In the genomic region with DNA sequence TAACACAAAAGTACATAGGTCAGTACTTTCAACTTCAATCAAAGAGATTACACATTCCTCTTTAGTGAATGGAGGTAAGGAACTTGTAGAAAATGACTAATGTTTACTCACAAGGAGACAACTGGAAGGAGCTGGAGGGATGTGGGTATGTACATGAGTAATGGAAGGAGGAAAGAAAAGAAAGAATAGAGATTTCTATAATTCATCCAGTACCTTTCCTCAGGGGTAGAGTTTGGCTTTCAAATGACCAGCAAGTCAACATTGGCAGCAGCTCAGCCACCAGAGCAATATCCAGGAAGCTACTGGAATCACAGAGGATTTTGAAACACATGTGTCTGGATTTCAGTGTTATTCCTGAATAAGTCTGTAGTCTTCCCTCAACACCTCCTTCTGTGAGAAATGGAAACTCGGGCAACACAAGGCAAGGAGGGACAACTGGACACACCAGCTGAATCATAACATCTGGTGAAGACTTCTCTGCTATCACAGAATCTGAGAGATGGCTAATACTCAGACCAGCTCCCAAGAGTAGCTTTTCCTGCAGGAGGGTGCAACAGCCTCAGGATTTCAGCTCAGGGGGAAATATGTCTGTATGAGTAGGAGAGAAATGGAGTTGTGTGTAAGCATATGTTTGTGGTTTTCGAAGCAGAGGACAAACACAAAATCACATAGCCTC, we compare ENCODE assay signal across 11 cellular contexts.
DNase-seq lines count a peak whose midpoint lies in the region; ATAC-seq and TF ChIP-seq lines count a peak whose summit lies in the region.
"Had no signal": no experiment of that assay in that cellular context is flagged by ENCODE, and none has a peak within 500 bp of the region (broad histone marks: within the 10 kb centered on the region; RNA-seq: fewer than 3 reads in every experiment).

No MANE protein-coding gene starts in this region.

- H3K4me2 ChIP-seq in HCT116 (ENCODE audit: low read length) (peak overlapping the region; percentile 47), smooth muscle cell (peak overlapping the region; percentile 14)

- no peak overlapping the region for H3K4me3 ChIP-seq in HCT116 (replicated peaks in 1 of 2; ENCODE audit: low read depth in 1 of 2, low read length in 2 of 2)
- H3K4me3 ChIP-seq in gastroesophageal sphincter, result no peak overlapping the region
- no peak overlapping the region for H3K4me3 ChIP-seq in smooth muscle cell
- no peak overlapping the region for H3K4me3 ChIP-seq in ovary

- RAD21 ChIA-PET in HCT116 (lab: Charles Lee; ENCODE audit: low non-redundant PET in 1 of 2, low total read pairs in 2 of 2, uncharacterized antibody in 2 of 2, unreplicated experiment in 2 of 2), result no interaction called here

- ATAC-seq in HCT116, result peak; percentile 49; the same call in 1 of the 2 replicates
- peak; percentile 37 for ATAC-seq in gastroesophageal sphincter
- ATAC-seq in GM21737 (IDR thresholded peaks at IDR 0.05; ENCODE audit: unreplicated experiment), result no peak

- no peak overlapping the region for H3K27ac ChIP-seq in HCT116 (ENCODE audit: low read depth, low read length)
- peak overlapping the region in 1 of 4 donors; percentile 34 for H3K27ac ChIP-seq in gastroesophageal sphincter
- peak overlapping the region; percentile 95 for H3K27ac ChIP-seq in smooth muscle cell (ENCODE audit: low read depth)
- H3K27ac ChIP-seq in ovary, result no peak overlapping the region

- H3K9me3 ChIP-seq in HCT116 (ENCODE audit: control insufficient read depth in 1 of 2, insufficient read depth in 1 of 2, low read depth in 1 of 2, low read length in 2 of 2) (no peaks in the 10 kb centered on the region), gastroesophageal sphincter (no peaks in the 10 kb centered on the region), smooth muscle cell (replicated peaks; ENCODE audit: low read depth) (no peaks in the 10 kb centered on the region), ovary (no peaks in the 10 kb centered on the region)

- WGBS in gastroesophageal sphincter (ENCODE audit: low coverage in 1 of 2), 2 donors, result 33 to 67% methylated on average over 1 to 2 of the region's 2 CpGs
- whole genome bisulfite sequencing in smooth muscle cell (ENCODE audit: low lambda C conversion rate), result 53% methylated on average over 2 of the region's 2 CpGs
- 72 to 81% (median 72%) methylated on average over 2 of the region's 2 CpGs for WGBS in ovary, 3 donors

- H3F3A ChIP-seq in smooth muscle cell (ENCODE audit: low read depth), result peaks cover 13% of the 10 kb centered on the region

- 0 out of 2 replicates have a peak overlapping the region, but pooled peaks have one; percentile 2 for H3K9ac ChIP-seq in HCT116 (ENCODE audit: low read length)
- H3K9ac ChIP-seq in smooth muscle cell (ENCODE audit: low read depth), result peak overlapping the region; percentile 53

- H3K4me1 ChIP-seq in HCT116 (ENCODE audit: control insufficient read depth in 1 of 2, insufficient read depth in 2 of 2, low read length in 2 of 2), result peaks cover 0 to 20% of the 10 kb centered on the region in 2 experiments; a peak in 1 of 4 replicates
- H3K4me1 ChIP-seq in gastroesophageal sphincter, result peaks cover 0 to 18% (median 0%) of the 10 kb centered on the region in 3 donors
- peaks cover 11% of the 10 kb centered on the region for H3K4me1 ChIP-seq in smooth muscle cell (ENCODE audit: low read depth)
- H3K4me1 ChIP-seq in ovary (ENCODE audit: insufficient read depth), result no peaks in the 10 kb centered on the region

- CTCF ChIA-PET in HCT116 (lab: Charles Lee), result no interaction called here

- no peaks in the 10 kb centered on the region for H4K20me1 ChIP-seq in HCT116 (ENCODE audit: insufficient read depth)
- no peaks in the 10 kb centered on the region for H4K20me1 ChIP-seq in smooth muscle cell (ENCODE audit: low read depth)

- POLR2A ChIA-PET in HCT116 (lab: Charles Lee), result no interaction called here

- no peak for DNase-seq in HCT116 (ENCODE audit: low read depth, low spot score)
- peak; percentile 63 for DNase-seq in amniotic epithelial cell (ENCODE audit: low read depth)
- DNase-seq in smooth muscle cell (lab: John Stamatoyannopoulos, UW; ENCODE audit: unreplicated experiment), result no peak
- no peak for DNase-seq in effector CD4-positive, alpha-beta T cell
- DNase-seq in ovary, result no peak
- DNase-seq: DMS153, NCI-H1417 treated with DMSO at 0.1 percent for 48 hours, NCI-H526, SIG-M5 had no signal

- no peak for TF ChIP-seq CTCF in HCT116 (IDR thresholded peaks at IDR 0.05 in 2 of 3, conservative IDR thresholded peaks at IDR 0.05 in 1 of 3; ENCODE audit: borderline replicate concordance in 1 of 3, insufficient read depth in 1 of 3, low read depth in 2 of 3, low read length in 2 of 3)
- no peak for TF ChIP-seq CTCF in gastroesophageal sphincter (IDR thresholded peaks at IDR 0.05)
- no peak for TF ChIP-seq CTCF in smooth muscle cell (IDR thresholded peaks at IDR 0.05; ENCODE audit: borderline replicate concordance, insufficient read depth, poor library complexity, severe bottlenecking)
- no peak for TF ChIP-seq CTCF in ovary (IDR thresholded peaks at IDR 0.05)

- H2AFZ ChIP-seq in HCT116 (ENCODE audit: low read depth, low read length, poor library complexity, severe bottlenecking) (no peak overlapping the region), smooth muscle cell (ENCODE audit: low read depth) (no peak overlapping the region)

- H3K27me3 ChIP-seq in HCT116 (ENCODE audit: insufficient read depth, low read length), result no peaks in the 10 kb centered on the region
- H3K27me3 ChIP-seq in gastroesophageal sphincter, result no peaks in the 10 kb centered on the region
- no peaks in the 10 kb centered on the region for H3K27me3 ChIP-seq in smooth muscle cell (ENCODE audit: low read depth)
- no peaks in the 10 kb centered on the region for H3K27me3 ChIP-seq in ovary

- no peaks in the 10 kb centered on the region for H3K9me2 ChIP-seq in HCT116 (ENCODE audit: insufficient read depth)

- no peak for TF ChIP-seq RAD21 in HCT116 (IDR thresholded peaks at IDR 0.05; ENCODE audit: low read depth)

- intact Hi-C loops in HCT116 (cut with micrococcal nuclease) (no loop called here), ovary (cut with DNase I) (no loop called here)

- H3K36me3 ChIP-seq in HCT116 (ENCODE audit: control insufficient read depth in 1 of 2, insufficient read depth in 2 of 2, low read length in 2 of 2), result no peaks in the 10 kb centered on the region
- H3K36me3 ChIP-seq in gastroesophageal sphincter, result no peaks in the 10 kb centered on the region
- no peaks in the 10 kb centered on the region for H3K36me3 ChIP-seq in smooth muscle cell (ENCODE audit: low read depth)
- H3K36me3 ChIP-seq in ovary, result no peaks in the 10 kb centered on the region

- TF ChIP-seq EP300 in gastroesophageal sphincter (IDR thresholded peaks at IDR 0.05) (no peak), ovary (IDR thresholded peaks at IDR 0.05) (no peak)

- no TSS peak for BruUV-seq in HCT116 (replicated peaks; lab: Mats Ljungman, UMichigan)

- H3K79me2 ChIP-seq in HCT116 (ENCODE audit: insufficient read depth, low read length), result no peaks in the 10 kb centered on the region
- H3K79me2 ChIP-seq in smooth muscle cell (ENCODE audit: low read depth), result no peaks in the 10 kb centered on the region

- no peak for TF ChIP-seq POLR2A in HCT116 (IDR thresholded peaks at IDR 0.05; ENCODE audit: borderline replicate concordance, extremely low read depth, insufficient read depth, insufficient read length)
- no peak for TF ChIP-seq POLR2A in gastroesophageal sphincter (IDR thresholded peaks at IDR 0.05)
- no peak for TF ChIP-seq POLR2A in ovary (IDR thresholded peaks at IDR 0.05)

TF ChIP-seq in HCT116, 20 proteins besides CTCF, POLR2A, EP300 and RAD21:
- TF ChIP-seq FOSL1 (IDR thresholded peaks at IDR 0.05; ENCODE audit: low read depth) (0 out of 2 replicates have a peak, but pooled peaks have one; percentile 14), ELF1 (IDR thresholded peaks at IDR 0.05; ENCODE audit: borderline replicate concordance, low read depth) (no peak), CBX3 (IDR thresholded peaks at IDR 0.05; ENCODE audit: low read depth) (no peak)
